7 cellular contexts compared by ENCODE assay signal in genomic region chr16:29270033-29270432, GRCh38.
DNase-seq lines count a peak whose midpoint lies in the region; ATAC-seq, FAIRE-seq and TF ChIP-seq lines count a peak whose summit lies in the region.
"Not testable (repeated sequence)": the region's sequence is repeated elsewhere in the genome, so short reads cannot be mapped to it uniquely, and the experiment has no call there.

No MANE protein-coding gene starts in this region.

- H3K4me3 ChIP-seq in A549; SK-N-SH (ENCODE audit: low read depth in 2 of 2, low read length in 1 of 2); keratinocyte (ENCODE audit: control insufficient read depth in 2 of 3, extremely low read depth in 1 of 3, insufficient read depth in 2 of 3, low read depth in 1 of 3, low read length in 3 of 3); rectal smooth muscle tissue (ENCODE audit: low read length); thoracic aorta: not testable (repeated sequence)

- not testable (repeated sequence) for TF ChIP-seq POLR2A in A549 (IDR thresholded peaks at IDR 0.05; ENCODE audit: low read length)

- not testable (repeated sequence) for ATAC-seq in A549; thoracic aorta (ENCODE audit: insufficient number of reproducible peaks, low FRiP score, low read depth)

- not testable (repeated sequence) for TF ChIP-seq EP300 in A549 (IDR thresholded peaks at IDR 0.05); SK-N-SH (IDR thresholded peaks at IDR 0.05; ENCODE audit: borderline replicate concordance in 1 of 2, low read depth in 1 of 2, low read length in 1 of 2)

- TF ChIP-seq CTCF in A549 (IDR thresholded peaks at IDR 0.05); HFFc6 (IDR thresholded peaks at IDR 0.05); SK-N-SH (IDR thresholded peaks at IDR 0.05); chondrocyte (IDR thresholded peaks at IDR 0.05); keratinocyte (optimal IDR thresholded peaks at IDR 0.05 in 1 of 3, IDR thresholded peaks at IDR 0.05 in 1 of 3, conservative IDR thresholded peaks at IDR 0.05 in 1 of 3; ENCODE audit: extremely low read depth in 1 of 3, insufficient read depth in 2 of 3, low read length in 3 of 3); thoracic aorta (IDR thresholded peaks at IDR 0.05): not testable (repeated sequence)

- H3K9me1 ChIP-seq in keratinocyte (ENCODE audit: control insufficient read depth, extremely low read depth, insufficient read depth, low read length): not testable (repeated sequence)

- not testable (repeated sequence) for H3K79me2 ChIP-seq in SK-N-SH (ENCODE audit: insufficient read depth); keratinocyte (ENCODE audit: control insufficient read depth, insufficient read depth, low read length)

- H3K27ac ChIP-seq in A549 (peak overlapping the region; percentile 86 to 88), SK-N-SH (ENCODE audit: low read depth in 2 of 2, low read length in 1 of 2) (peak overlapping the region in 1 of 2 experiments; percentile 100; a peak in 2 of 4 replicates), keratinocyte (ENCODE audit: control insufficient read depth, insufficient read depth, low read length) (peak overlapping the region; percentile 56), rectal smooth muscle tissue (ENCODE audit: low read depth, low read length) (peak overlapping the region; percentile 72), thoracic aorta (peak overlapping the region; percentile 29 to 62)

- not testable (repeated sequence) for H3K9me2 ChIP-seq in SK-N-SH

- POLR2A ChIA-PET in A549 (lab: Yijun Ruan, JAX); SK-N-SH (lab: Yijun Ruan, JAX): not testable (repeated sequence)

- H3K27me3 Mint-ChIP-seq in HFFc6 (ENCODE audit: insufficient read depth); chondrocyte (ENCODE audit: low read depth): not testable (repeated sequence)

- not testable (repeated sequence) for H3K9me3 ChIP-seq in A549; SK-N-SH; keratinocyte (ENCODE audit: control insufficient read depth, low read depth, low read length); thoracic aorta

- H3K27ac Mint-ChIP-seq in HFFc6 (peak overlapping the region; percentile 97), chondrocyte (ENCODE audit: unreplicated experiment) (peak overlapping the region; percentile 98)

- H3K4me2 ChIP-seq in A549: peak overlapping the region; percentile 89
- H3K4me2 ChIP-seq in SK-N-SH: 0 out of 2 replicates have a peak overlapping the region, but pooled peaks have one; percentile 9
- H3K4me2 ChIP-seq in keratinocyte (ENCODE audit: control insufficient read depth, extremely low read depth, insufficient read depth, low read depth, low read length): not testable (repeated sequence)

- H3K4me1 Mint-ChIP-seq in HFFc6 (ENCODE audit: low read depth): not testable (repeated sequence)
- H3K4me1 Mint-ChIP-seq in chondrocyte (ENCODE audit: low read depth): peaks cover 38% of the 10 kb centered on the region

- not testable (repeated sequence) for H3K36me3 ChIP-seq in SK-N-SH (replicated peaks in 1 of 2; ENCODE audit: control insufficient read depth in 1 of 2, insufficient read depth in 2 of 2, low read length in 1 of 2); keratinocyte (ENCODE audit: control insufficient read depth in 2 of 2, extremely low read depth in 1 of 2, insufficient read depth in 2 of 2, low read length in 2 of 2); rectal smooth muscle tissue (ENCODE audit: control insufficient read depth, insufficient read depth, low read length); thoracic aorta

- not testable (repeated sequence) for H4K20me1 ChIP-seq in SK-N-SH (ENCODE audit: insufficient read depth); keratinocyte (ENCODE audit: control insufficient read depth, extremely low read depth, insufficient read depth, low read length)

- TF ChIP-seq RAD21 in A549 (conservative IDR thresholded peaks at IDR 0.05 in 1 of 2, IDR thresholded peaks at IDR 0.05 in 1 of 2); SK-N-SH (IDR thresholded peaks at IDR 0.05; ENCODE audit: low read length): not testable (repeated sequence)

- not testable (repeated sequence) for H3K36me3 Mint-ChIP-seq in HFFc6 (ENCODE audit: low read depth); chondrocyte (ENCODE audit: low read depth)

- 0 out of 2 replicates have a peak overlapping the region, but pooled peaks have one; percentile 62 for H3K4me3 Mint-ChIP-seq in HFFc6
- not testable (repeated sequence) for H3K4me3 Mint-ChIP-seq in chondrocyte (ENCODE audit: unreplicated experiment)

- H3F3A ChIP-seq in SK-N-SH (replicated peaks; ENCODE audit: insufficient read depth): peaks cover 47% of the 10 kb centered on the region

- H3K4me1 ChIP-seq in A549 (peaks cover 56% of the 10 kb centered on the region), SK-N-SH (ENCODE audit: control insufficient read depth in 1 of 2, insufficient read depth in 2 of 2, low read depth in 1 of 2, low read length in 1 of 2) (peaks cover 26 to 29% of the 10 kb centered on the region in 2 experiments; a peak in 3 of 4 replicates), keratinocyte (ENCODE audit: control insufficient read depth, extremely low read depth, insufficient read depth, low read length) (peaks cover 25% of the 10 kb centered on the region), rectal smooth muscle tissue (ENCODE audit: control insufficient read depth, insufficient read depth, low read length) (peaks cover 17% of the 10 kb centered on the region), thoracic aorta (ENCODE audit: control insufficient read depth in 1 of 2, low read depth in 2 of 2) (peaks cover 17 to 41% of the 10 kb centered on the region in 2 donors)

- not testable (repeated sequence) for H3K9me3 Mint-ChIP-seq in HFFc6
- H3K9me3 Mint-ChIP-seq in chondrocyte (ENCODE audit: low read depth): peaks cover 23% of the 10 kb centered on the region

- dilution Hi-C loops in keratinocyte (cut with MboI; ENCODE audit: extremely low pct_ligation_motif_present, low sequenced_read_pairs): not testable (repeated sequence)

- not testable (repeated sequence) for H2AFZ ChIP-seq in SK-N-SH (ENCODE audit: low read depth); keratinocyte (ENCODE audit: control insufficient read depth, low read length)

- not testable (repeated sequence) for DNase-seq in A549 (ENCODE audit: low read depth in 1 of 2, low spot score in 1 of 2); HFFc6; SK-N-SH; chondrocyte (ENCODE audit: low spot score); keratinocyte (ENCODE audit: low read depth, low spot score); thoracic aorta (ENCODE audit: low spot score)

- FAIRE-seq in A549 (lab: Jason Lieb, UNC); keratinocyte (lab: Jason Lieb, UNC): not testable (repeated sequence)

- CTCF ChIA-PET in A549 (lab: Yijun Ruan, JAX); SK-N-SH (lab: Yijun Ruan, JAX): not testable (repeated sequence)

- not testable (repeated sequence) for H3K27me3 ChIP-seq in SK-N-SH (ENCODE audit: insufficient read depth); keratinocyte (ENCODE audit: control insufficient read depth, extremely low read depth, insufficient read depth, low read length); rectal smooth muscle tissue (ENCODE audit: control insufficient read depth, insufficient read depth, low read length); thoracic aorta (replicated peaks; ENCODE audit: insufficient read depth)

- peak overlapping the region; percentile 82 for H3K9ac ChIP-seq in SK-N-SH
- not testable (repeated sequence) for H3K9ac ChIP-seq in keratinocyte (ENCODE audit: control insufficient read depth, extremely low read depth, insufficient read depth, low read length); rectal smooth muscle tissue (ENCODE audit: low read length)
